ENCODE assay signal across 18 cellular contexts in the genomic region with DNA sequence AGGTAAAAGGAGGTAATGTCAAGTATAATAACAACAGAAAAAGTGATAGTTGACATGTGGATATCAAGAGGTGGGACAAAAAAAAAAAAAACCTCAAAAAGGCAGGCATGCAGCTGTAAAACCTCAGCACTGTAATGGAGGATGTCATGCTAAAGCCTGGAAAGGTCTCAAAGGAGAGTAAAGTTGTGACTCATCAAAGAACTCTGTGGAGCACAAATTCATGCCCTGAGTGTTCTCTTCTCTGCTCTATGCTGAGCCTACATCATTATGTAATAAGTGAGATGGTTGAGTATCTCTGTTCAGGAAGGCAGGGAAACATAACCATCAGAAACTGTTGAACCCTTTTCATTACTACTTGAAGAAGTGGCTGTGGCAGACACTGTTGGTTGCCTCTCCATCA.
DNase-seq lines count a peak whose midpoint lies in the region; ATAC-seq, FAIRE-seq and TF ChIP-seq lines count a peak whose summit lies in the region.
"Had no signal": no experiment of that assay in that cellular context is flagged by ENCODE, and none has a peak within 500 bp of the region (broad histone marks: within the 10 kb centered on the region; RNA-seq: fewer than 3 reads in every experiment).

No MANE protein-coding gene starts in this region.

- no peaks in the 10 kb centered on the region for H3K36me3 Mint-ChIP-seq in activated CD8-positive, alpha-beta T cell treated with anti-CD3 and anti-CD28 coated beads for 36 hours (ENCODE audit: low read depth)
- H3K36me3 Mint-ChIP-seq in activated CD8-positive, alpha-beta T cell treated with anti-CD3 and anti-CD28 coated beads, Interleukin-2, amount 10 ng/mL, durations not matched to agents 7 days and 5 days (ENCODE audit: low read depth): no peaks in the 10 kb centered on the region
- H3K36me3 Mint-ChIP-seq in activated T-helper 17 cell treated with anti-CD3 and anti-CD28 coated beads, Interleukin-2, amount 50 U/mL, for 72 hours (ENCODE audit: low read depth): no peaks in the 10 kb centered on the region

- POLR2A ChIA-PET in activated CD8-positive, alpha-beta T cell treated with anti-CD3 and anti-CD28 coated beads for 36 hours (lab: Charles Lee): no interaction called here
- POLR2A ChIA-PET in activated CD8-positive, alpha-beta T cell treated with anti-CD3 and anti-CD28 coated beads, Interleukin-2, amount 10 ng/mL, durations not matched to agents 7 days and 5 days (lab: Charles Lee): no interaction called here

- H3K4me1 Mint-ChIP-seq in activated CD8-positive, alpha-beta T cell treated with anti-CD3 and anti-CD28 coated beads for 36 hours (ENCODE audit: low read depth): peaks cover 20% of the 10 kb centered on the region
- no peaks in the 10 kb centered on the region for H3K4me1 Mint-ChIP-seq in activated CD8-positive, alpha-beta T cell treated with anti-CD3 and anti-CD28 coated beads, Interleukin-2, amount 10 ng/mL, durations not matched to agents 7 days and 5 days (ENCODE audit: low read depth)
- H3K4me1 Mint-ChIP-seq in activated T-helper 17 cell treated with anti-CD3 and anti-CD28 coated beads, Interleukin-2, amount 50 U/mL, for 72 hours: no peaks in the 10 kb centered on the region
- H3K4me1 Mint-ChIP-seq in stimulated activated naive CD8-positive, alpha-beta T cell treated with anti-CD3 and anti-CD28 coated beads, Interleukin-15, amount 100 ng/mL, for 72 hours: peaks cover 23% of the 10 kb centered on the region

- no peak for TF ChIP-seq CTCF in activated CD8-positive, alpha-beta T cell treated with anti-CD3 and anti-CD28 coated beads for 36 hours (IDR thresholded peaks at IDR 0.05)
- no peak for TF ChIP-seq CTCF in fibroblast of the aortic adventitia (IDR thresholded peaks at IDR 0.05; ENCODE audit: insufficient read depth, low read length)

- DNase-seq in activated CD8-positive, alpha-beta T cell treated with anti-CD3 and anti-CD28 coated beads for 36 hours: no peak
- DNase-seq in activated CD8-positive, alpha-beta T cell treated with anti-CD3 and anti-CD28 coated beads, Interleukin-2, amount 10 ng/mL, durations not matched to agents 7 days and 5 days: no peak
- peak; percentile 2 for DNase-seq in fibroblast of the aortic adventitia (ENCODE audit: low read depth)
- DNase-seq in stimulated activated naive CD8-positive, alpha-beta T cell treated with anti-CD3 and anti-CD28 coated beads, Interleukin-15, amount 100 ng/mL, for 72 hours: no peak
- DNase-seq in RCC 7860 (ENCODE audit: low spot score): no peak
- DNase-seq: 8988T; H7; NCI-H1436; NCI-H2029; NCI-H2171 treated with DMSO at 0.1 percent for 48 hours; NCI-H446 treated with DMSO at 0.1 percent for 48 hours; NK-92 treated with Interleukin-12 subunit alpha and Interleukin-12 subunit beta, amount 100 ng/mL, for 24 hours; OCI-M1 had no signal

- no peak overlapping the region for H3K4me3 Mint-ChIP-seq in activated CD8-positive, alpha-beta T cell treated with anti-CD3 and anti-CD28 coated beads for 36 hours
- H3K4me3 Mint-ChIP-seq in activated CD8-positive, alpha-beta T cell treated with anti-CD3 and anti-CD28 coated beads, Interleukin-2, amount 10 ng/mL, durations not matched to agents 7 days and 5 days: no peak overlapping the region
- H3K4me3 Mint-ChIP-seq in activated T-helper 17 cell treated with anti-CD3 and anti-CD28 coated beads, Interleukin-2, amount 50 U/mL, for 72 hours: no peak overlapping the region
- no peak overlapping the region for H3K4me3 Mint-ChIP-seq in stimulated activated naive CD8-positive, alpha-beta T cell treated with anti-CD3 and anti-CD28 coated beads, Interleukin-15, amount 100 ng/mL, for 72 hours

- peaks cover 3% of the 10 kb centered on the region for H3K9me3 Mint-ChIP-seq in activated CD8-positive, alpha-beta T cell treated with anti-CD3 and anti-CD28 coated beads for 36 hours
- H3K9me3 Mint-ChIP-seq in activated CD8-positive, alpha-beta T cell treated with anti-CD3 and anti-CD28 coated beads, Interleukin-2, amount 10 ng/mL, durations not matched to agents 7 days and 5 days (ENCODE audit: insufficient read depth): no peaks in the 10 kb centered on the region
- no peaks in the 10 kb centered on the region for H3K9me3 Mint-ChIP-seq in activated T-helper 17 cell treated with anti-CD3 and anti-CD28 coated beads, Interleukin-2, amount 50 U/mL, for 72 hours
- no peaks in the 10 kb centered on the region for H3K9me3 Mint-ChIP-seq in stimulated activated naive CD8-positive, alpha-beta T cell treated with anti-CD3 and anti-CD28 coated beads, Interleukin-15, amount 100 ng/mL, for 72 hours

- CTCF ChIA-PET in activated CD8-positive, alpha-beta T cell treated with anti-CD3 and anti-CD28 coated beads for 36 hours (lab: Charles Lee): no interaction called here
- CTCF ChIA-PET in activated CD8-positive, alpha-beta T cell treated with anti-CD3 and anti-CD28 coated beads, Interleukin-2, amount 10 ng/mL, durations not matched to agents 7 days and 5 days (lab: Charles Lee): no interaction called here

- no peak for FAIRE-seq in RCC 7860 (lab: Jason Lieb, UNC)

- no peak overlapping the region for H3K4me3 ChIP-seq in fibroblast of the aortic adventitia (ENCODE audit: low read depth, low read length)
- H3K4me3 ChIP-seq: BLaER1 treated with 17β-estradiol and CSF1 and Interleukin-3, amounts not matched to agents 10 nM and 100 nM; SJSA1 had no signal

- peak; percentile 55 for ATAC-seq in activated CD8-positive, alpha-beta T cell treated with anti-CD3 and anti-CD28 coated beads for 36 hours
- ATAC-seq in activated CD8-positive, alpha-beta T cell treated with anti-CD3 and anti-CD28 coated beads, Interleukin-2, amount 10 ng/mL, durations not matched to agents 7 days and 5 days: no peak
- ATAC-seq in activated T-helper 17 cell treated with anti-CD3 and anti-CD28 coated beads, Interleukin-2, amount 50 U/mL, for 72 hours (replicated peaks): peak; percentile 63
- ATAC-seq in stimulated activated naive CD8-positive, alpha-beta T cell treated with anti-CD3 and anti-CD28 coated beads, Interleukin-15, amount 100 ng/mL, for 72 hours: peak; percentile 45
- ATAC-seq in HG03095 (IDR thresholded peaks at IDR 0.05; ENCODE audit: unreplicated experiment): no peak
- ATAC-seq in HG03039 (IDR thresholded peaks at IDR 0.05; ENCODE audit: unreplicated experiment): no peak

- intact Hi-C loops in activated CD8-positive, alpha-beta T cell treated with anti-CD3 and anti-CD28 coated beads for 36 hours (cut with micrococcal nuclease): no loop called here

- H3K27me3 Mint-ChIP-seq in activated CD8-positive, alpha-beta T cell treated with anti-CD3 and anti-CD28 coated beads for 36 hours: no peaks in the 10 kb centered on the region
- H3K27me3 Mint-ChIP-seq in activated CD8-positive, alpha-beta T cell treated with anti-CD3 and anti-CD28 coated beads, Interleukin-2, amount 10 ng/mL, durations not matched to agents 7 days and 5 days (ENCODE audit: low read depth): no peaks in the 10 kb centered on the region
- no peaks in the 10 kb centered on the region for H3K27me3 Mint-ChIP-seq in activated T-helper 17 cell treated with anti-CD3 and anti-CD28 coated beads, Interleukin-2, amount 50 U/mL, for 72 hours
- no peaks in the 10 kb centered on the region for H3K27me3 Mint-ChIP-seq in stimulated activated naive CD8-positive, alpha-beta T cell treated with anti-CD3 and anti-CD28 coated beads, Interleukin-15, amount 100 ng/mL, for 72 hours

- H3K27ac Mint-ChIP-seq in activated CD8-positive, alpha-beta T cell treated with anti-CD3 and anti-CD28 coated beads for 36 hours: no peak overlapping the region
- H3K27ac Mint-ChIP-seq in activated CD8-positive, alpha-beta T cell treated with anti-CD3 and anti-CD28 coated beads, Interleukin-2, amount 10 ng/mL, durations not matched to agents 7 days and 5 days: no peak overlapping the region
- H3K27ac Mint-ChIP-seq in activated T-helper 17 cell treated with anti-CD3 and anti-CD28 coated beads, Interleukin-2, amount 50 U/mL, for 72 hours: no peak overlapping the region
- H3K27ac Mint-ChIP-seq in stimulated activated naive CD8-positive, alpha-beta T cell treated with anti-CD3 and anti-CD28 coated beads, Interleukin-15, amount 100 ng/mL, for 72 hours: no peak overlapping the region

Comparison
In these comparisons a context has a peak if more than half of its experiments do, and no peak if none do; other contexts are left out.
1. ATAC-seq: peak in activated CD8-positive, alpha-beta T cell treated with anti-CD3 and anti-CD28 coated beads for 36 hours (single experiment), activated T-helper 17 cell treated with anti-CD3 and anti-CD28 coated beads, Interleukin-2, amount 50 U/mL, for 72 hours (single experiment) and stimulated activated naive CD8-positive, alpha-beta T cell treated with anti-CD3 and anti-CD28 coated beads, Interleukin-15, amount 100 ng/mL, for 72 hours (single experiment); none in activated CD8-positive, alpha-beta T cell treated with anti-CD3 and anti-CD28 coated beads, Interleukin-2, amount 10 ng/mL, durations not matched to agents 7 days and 5 days (single experiment), HG03095 (single experiment) and HG03039 (single experiment).